ENCODE assay signal across 8 cellular contexts in genomic region chr11:64298966-64299846, GRCh38. TPM values are rescaled to one million over a fixed set of nuclear protein-coding genes. Genes with fewer than 3 reads are reported as not detected.
DNase-seq lines count a peak whose midpoint lies in the region; ATAC-seq and TF ChIP-seq lines count a peak whose summit lies in the region.

No MANE protein-coding gene starts in this region.

- no peak for ATAC-seq in stimulated activated naive CD8-positive, alpha-beta T cell treated with anti-CD3 and anti-CD28 coated beads, Interleukin-15, Interleukin-2, amounts not matched to agents 100 U/mL and 50 U/mL, for 24 hours
- no peak for ATAC-seq in natural killer cell

- no peaks in the 10 kb centered on the region for H3K79me2 ChIP-seq in SK-N-SH (ENCODE audit: insufficient read depth)

- TF ChIP-seq RAD21 in SK-N-SH (IDR thresholded peaks at IDR 0.05; ENCODE audit: low read length): no peak

- H3K4me1 ChIP-seq in SK-N-SH (ENCODE audit: control insufficient read depth in 1 of 2, insufficient read depth in 2 of 2, low read depth in 1 of 2, low read length in 1 of 2): peaks cover 5 to 6% of the 10 kb centered on the region in 2 experiments; a peak in 2 of 4 replicates

- H2AFZ ChIP-seq in SK-N-SH (ENCODE audit: low read depth): no peak overlapping the region

- H3K9me2 ChIP-seq in SK-N-SH: no peaks in the 10 kb centered on the region

- H3K9me3 Mint-ChIP-seq in stimulated activated naive CD8-positive, alpha-beta T cell treated with anti-CD3 and anti-CD28 coated beads, Interleukin-15, Interleukin-2, amounts not matched to agents 100 ng/mL and 50 ng/mL, for 24 hours: no peaks in the 10 kb centered on the region
- H3K9me3 Mint-ChIP-seq in natural killer cell: no peaks in the 10 kb centered on the region

- intact Hi-C loops in natural killer cell (cut with micrococcal nuclease): no loop called here

- no peak overlapping the region for H3K4me2 ChIP-seq in SK-N-SH

- peaks cover 22% of the 10 kb centered on the region for H3K4me1 Mint-ChIP-seq in stimulated activated naive CD8-positive, alpha-beta T cell treated with anti-CD3 and anti-CD28 coated beads, Interleukin-15, Interleukin-2, amounts not matched to agents 100 ng/mL and 50 ng/mL, for 24 hours (ENCODE audit: low read depth)
- H3K4me1 Mint-ChIP-seq in natural killer cell: peaks cover 10 to 24% of the 10 kb centered on the region in 2 donors

- no peaks in the 10 kb centered on the region for H3K36me3 Mint-ChIP-seq in stimulated activated naive CD8-positive, alpha-beta T cell treated with anti-CD3 and anti-CD28 coated beads, Interleukin-15, Interleukin-2, amounts not matched to agents 100 ng/mL and 50 ng/mL, for 24 hours (ENCODE audit: low read depth)
- H3K36me3 Mint-ChIP-seq in natural killer cell: no peaks in the 10 kb centered on the region

- H3K9me3 ChIP-seq in SK-N-SH: no peaks in the 10 kb centered on the region

- TF ChIP-seq EP300 in SK-N-SH (IDR thresholded peaks at IDR 0.05; ENCODE audit: borderline replicate concordance in 1 of 2, low read depth in 1 of 2, low read length in 1 of 2): no peak

- POLR2A ChIA-PET in SK-N-SH (lab: Yijun Ruan, JAX): no interaction called here

- no peak overlapping the region for H3K27ac Mint-ChIP-seq in stimulated activated naive CD8-positive, alpha-beta T cell treated with anti-CD3 and anti-CD28 coated beads, Interleukin-15, Interleukin-2, amounts not matched to agents 100 ng/mL and 50 ng/mL, for 24 hours
- peak overlapping the region in 1 of 2 donors; percentile 86 for H3K27ac Mint-ChIP-seq in natural killer cell

- H3K4me3 Mint-ChIP-seq in stimulated activated naive CD8-positive, alpha-beta T cell treated with anti-CD3 and anti-CD28 coated beads, Interleukin-15, Interleukin-2, amounts not matched to agents 100 ng/mL and 50 ng/mL, for 24 hours: peak overlapping the region; percentile 26
- H3K4me3 Mint-ChIP-seq in natural killer cell: peak overlapping the region; percentile 69

- H3F3A ChIP-seq in SK-N-SH (replicated peaks; ENCODE audit: insufficient read depth): peaks cover 7% of the 10 kb centered on the region

- no peak overlapping the region for H3K9ac ChIP-seq in SK-N-SH

- DNase-seq in stimulated activated naive CD8-positive, alpha-beta T cell treated with anti-CD3 and anti-CD28 coated beads, Interleukin-15, Interleukin-2, amounts not matched to agents 100 U/mL and 50 U/mL, for 24 hours: no peak
- DNase-seq in epithelial cell of proximal tubule (ENCODE audit: low read depth) (no peak), natural killer cell (no peak), GF-D8 (lab: John Stamatoyannopoulos, UW) (no peak), NCI-H2081 (lab: John Stamatoyannopoulos, UW) (no peak), SK-N-SH (no peak), SK-N-DZ (ENCODE audit: low spot score) (no peak)

- H3K27me3 Mint-ChIP-seq in stimulated activated naive CD8-positive, alpha-beta T cell treated with anti-CD3 and anti-CD28 coated beads, Interleukin-15, Interleukin-2, amounts not matched to agents 100 ng/mL and 50 ng/mL, for 24 hours: peaks cover 64% of the 10 kb centered on the region
- peaks cover 43 to 54% of the 10 kb centered on the region in 2 donors for H3K27me3 Mint-ChIP-seq in natural killer cell (ENCODE audit: low read depth in 2 of 2)

- no peak for TF ChIP-seq CTCF in epithelial cell of proximal tubule (conservative IDR thresholded peaks at IDR 0.05; ENCODE audit: low read depth, low read length)
- TF ChIP-seq CTCF in natural killer cell (IDR thresholded peaks at IDR 0.05): no peak
- no peak for TF ChIP-seq CTCF in SK-N-SH (IDR thresholded peaks at IDR 0.05)

- H3K36me3 ChIP-seq in SK-N-SH (replicated peaks in 1 of 2; ENCODE audit: control insufficient read depth in 1 of 2, insufficient read depth in 2 of 2, low read length in 1 of 2): no peaks in the 10 kb centered on the region

- no peaks in the 10 kb centered on the region for H4K20me1 ChIP-seq in SK-N-SH (ENCODE audit: insufficient read depth)

- peaks cover 5% of the 10 kb centered on the region; the same call in 1 of the 2 replicates for H3K27me3 ChIP-seq in SK-N-SH (ENCODE audit: insufficient read depth)

- H3K4me3 ChIP-seq in epithelial cell of proximal tubule (ENCODE audit: low read depth, low read length) (peak overlapping the region; percentile 38), SK-N-SH (ENCODE audit: low read depth in 2 of 2, low read length in 1 of 2) (no peak overlapping the region)

- WGBS in SK-N-SH (ENCODE audit: low lambda C conversion rate): 74% methylated on average over 16 of the region's 60 CpGs

- no peak overlapping the region for H3K27ac ChIP-seq in SK-N-SH (ENCODE audit: low read depth in 2 of 2, low read length in 1 of 2)

- CTCF ChIA-PET in SK-N-SH (lab: Yijun Ruan, JAX): interaction anchor here (1.4 kb wide), 1 partner anchor 28 kb away, joined by 6 read pairs; no protein-coding TSS in a partner anchor

TF ChIP-seq in SK-N-SH, 30 proteins besides CTCF, POLR2A, EP300 and RAD21:
- TF ChIP-seq CHD2 (IDR thresholded peaks at IDR 0.05; ENCODE audit: low read length, partially characterized antibody): no peak
- TF ChIP-seq JUND (IDR thresholded peaks at IDR 0.05): no peak
- TF ChIP-seq FOXJ3 (CRISPR knock-in tag; IDR thresholded peaks at IDR 0.05): no peak
- TF ChIP-seq, protein P1, sequence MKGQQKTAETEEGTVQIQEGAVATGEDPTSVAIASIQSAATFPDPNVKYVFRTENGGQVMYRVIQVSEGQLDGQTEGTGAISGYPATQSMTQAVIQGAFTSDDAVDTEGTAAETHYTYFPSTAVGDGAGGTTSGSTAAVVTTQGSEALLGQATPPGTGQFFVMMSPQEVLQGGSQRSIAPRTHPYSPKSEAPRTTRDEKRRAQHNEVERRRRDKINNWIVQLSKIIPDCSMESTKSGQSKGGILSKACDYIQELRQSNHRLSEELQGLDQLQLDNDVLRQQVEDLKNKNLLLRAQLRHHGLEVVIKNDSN (IDR thresholded peaks at IDR 0.05; ENCODE audit: borderline replicate concordance, low read depth): no peak

RNA-seq across cellular contexts. Expression of gene CATSPERZ, which starts 1.0 kb away (rescaled TPM):
- total RNA-seq in epithelial cell of proximal tubule (not detected in 2 replicates), natural killer cell (under 1 TPM in 2 of 3 donors, not detected in 1; 0.80 to 0.90 TPM)
- polyA plus RNA-seq in SK-N-SH (2012; rRNA removed): 0.54 and 0.67 TPM in 2 replicates
- polyA plus RNA-seq in SK-N-SH (2012; cell fraction: cytosol; rRNA removed): 0.26 and 0.49 TPM in 2 replicates
- polyA plus RNA-seq in SK-N-SH (2012; cell fraction: nucleus; rRNA removed): 2.4 and 5.9 TPM in 2 replicates
- polyA plus RNA-seq in SK-N-DZ (2014; cell fraction: cytosol; rRNA removed): not detected in 2 replicates
- 0.50 TPM in 1 of 2 replicates, not detected in the other for polyA plus RNA-seq in SK-N-DZ (2014; cell fraction: nucleus; rRNA removed)

RNA-seq across cellular contexts. Expression of gene ESRRA, which starts 6.1 kb away (rescaled TPM):
- total RNA-seq in epithelial cell of proximal tubule (47.2 and 61.9 TPM in 2 replicates), natural killer cell (10 to 100 TPM; 47.1 to 51.3 (median 50.0) TPM)
- 27.8 and 31.7 TPM in 2 replicates for polyA plus RNA-seq in SK-N-SH (2012; rRNA removed)
- polyA plus RNA-seq in SK-N-SH (2012; cell fraction: cytosol; rRNA removed): 24.0 and 31.6 TPM in 2 replicates
- polyA plus RNA-seq in SK-N-SH (2012; cell fraction: nucleus; rRNA removed): 42.5 and 71.4 TPM in 2 replicates
- polyA plus RNA-seq in SK-N-DZ (2014; cell fraction: cytosol; rRNA removed): 23.4 and 50.2 TPM in 2 replicates
- 37.5 and 48.3 TPM in 2 replicates for polyA plus RNA-seq in SK-N-DZ (2014; cell fraction: nucleus; rRNA removed)

RNA-seq across cellular contexts. Expression of gene KCNK4, which starts 8.1 kb away (rescaled TPM):
- total RNA-seq in epithelial cell of proximal tubule: 0.51 TPM in 1 of 2 replicates, not detected in the other
- under 1 TPM in 2 of 3 donors, not detected in 1; 0.30 to 0.86 TPM for total RNA-seq in natural killer cell
- 0.13 and 0.16 TPM in 2 replicates for polyA plus RNA-seq in SK-N-SH (2012; rRNA removed)
- 0.24 TPM in 1 of 2 replicates, not detected in the other for polyA plus RNA-seq in SK-N-SH (2012; cell fraction: cytosol; rRNA removed)
- 0.93 and 1.1 TPM in 2 replicates for polyA plus RNA-seq in SK-N-SH (2012; cell fraction: nucleus; rRNA removed)
- not detected in 2 replicates for polyA plus RNA-seq in SK-N-DZ (2014; cell fraction: cytosol; rRNA removed)
- 0.91 and 1.3 TPM in 2 replicates for polyA plus RNA-seq in SK-N-DZ (2014; cell fraction: nucleus; rRNA removed)

RNA-seq across cellular contexts. Expression of gene GPR137, which starts 13.6 kb away (rescaled TPM):
- total RNA-seq in epithelial cell of proximal tubule (16.3 and 24.8 TPM in 2 replicates), natural killer cell (10 to 100 TPM; 29.1 to 61.3 (median 34.4) TPM)
- polyA plus RNA-seq in SK-N-SH (2012; rRNA removed): 29.9 and 32.9 TPM in 2 replicates
- 14.3 and 21.2 TPM in 2 replicates for polyA plus RNA-seq in SK-N-SH (2012; cell fraction: cytosol; rRNA removed)
- 84.7 and 89.1 TPM in 2 replicates for polyA plus RNA-seq in SK-N-SH (2012; cell fraction: nucleus; rRNA removed)
- 20.8 and 22.1 TPM in 2 replicates for polyA plus RNA-seq in SK-N-DZ (2014; cell fraction: cytosol; rRNA removed)
- 55.0 and 61.0 TPM in 2 replicates for polyA plus RNA-seq in SK-N-DZ (2014; cell fraction: nucleus; rRNA removed)

RNA-seq across cellular contexts. Expression of gene BAD, which starts 14.7 kb away (rescaled TPM):
- total RNA-seq in epithelial cell of proximal tubule (113 and 156 TPM in 2 replicates), natural killer cell (10 to 100 TPM; 30.6 to 35.8 (median 31.6) TPM)
- 75.6 and 80.9 TPM in 2 replicates for polyA plus RNA-seq in SK-N-SH (2012; rRNA removed)
- 48.5 and 72.0 TPM in 2 replicates for polyA plus RNA-seq in SK-N-SH (2012; cell fraction: cytosol; rRNA removed)
- polyA plus RNA-seq in SK-N-SH (2012; cell fraction: nucleus; rRNA removed): 36.9 and 63.9 TPM in 2 replicates
- polyA plus RNA-seq in SK-N-DZ (2014; cell fraction: cytosol; rRNA removed): 80.2 and 90.6 TPM in 2 replicates
- 35.0 and 69.2 TPM in 2 replicates for polyA plus RNA-seq in SK-N-DZ (2014; cell fraction: nucleus; rRNA removed)
